ENCODE assay signal across 8 cellular contexts in genomic region chr1:156281281-156282142, GRCh38.
A peak's percentile ranks its signal among the peaks of the same experiment; 100 is the strongest.
DNase-seq lines count a peak whose midpoint lies in the region; ATAC-seq and TF ChIP-seq lines count a peak whose summit lies in the region.

No MANE protein-coding gene starts in this region.

- DNase-seq in NCI-H82 (lab: John Stamatoyannopoulos, UW) (peak; percentile 54), NCI-H82 treated with DMSO at 0.1 percent for 48 hours (lab: John Stamatoyannopoulos, UW; ENCODE audit: unreplicated experiment) (no peak), SW480 (ENCODE audit: low spot score) (peak; percentile 68), choroid plexus epithelial cell (ENCODE audit: low read depth) (peak; percentile 58), medulla oblongata (ENCODE audit: extremely low spot score) (peak; percentile 34)
- peak; percentile 47 for DNase-seq in stimulated activated naive B cell treated with anti-CD40 and anti-IgM and Interleukin-4, amounts not matched to agents 10 μg/mL and 1 μg/mL and 100 μg/mL, for 72 hours

- peak overlapping the region; percentile 97 for H3K27ac Mint-ChIP-seq in stimulated activated naive B cell treated with anti-CD40 and anti-IgM and Interleukin-4, amounts not matched to agents 10 μg/mL and 1 μg/mL and 100 μg/mL, for 72 hours

- TF ChIP-seq CTCF in choroid plexus epithelial cell (conservative IDR thresholded peaks at IDR 0.05; ENCODE audit: low read depth, low read length) = peak; percentile 33

- peak overlapping the region; percentile 88 to 90 for H3K4me3 Mint-ChIP-seq in stimulated activated naive B cell treated with anti-CD40 and anti-IgM and Interleukin-4, amounts not matched to agents 10 μg/mL and 1 μg/mL and 100 μg/mL, for 72 hours

- peaks cover 25 to 40% of the 10 kb centered on the region in 2 donors for H3K4me1 Mint-ChIP-seq in stimulated activated naive B cell treated with anti-CD40 and anti-IgM and Interleukin-4, amounts not matched to agents 10 μg/mL and 1 μg/mL and 100 μg/mL, for 72 hours

- H3K27me3 Mint-ChIP-seq in stimulated activated naive B cell treated with anti-CD40 and anti-IgM and Interleukin-4, amounts not matched to agents 10 μg/mL and 1 μg/mL and 100 μg/mL, for 72 hours = no peaks in the 10 kb centered on the region

- ATAC-seq in HG03354 (IDR thresholded peaks at IDR 0.05; ENCODE audit: poor library complexity, severe bottlenecking, unreplicated experiment) (peak; percentile 50), GM19455 (IDR thresholded peaks at IDR 0.05; ENCODE audit: unreplicated experiment) (no peak)
- ATAC-seq in stimulated activated naive B cell treated with anti-CD40 and anti-IgM and Interleukin-4, amounts not matched to agents 10 μg/mL and 1 μg/mL and 100 μg/mL, for 72 hours (replicated peaks) = peak; percentile 58 to 67

- peaks cover 27 to 58% of the 10 kb centered on the region in 2 donors for H3K36me3 Mint-ChIP-seq in stimulated activated naive B cell treated with anti-CD40 and anti-IgM and Interleukin-4, amounts not matched to agents 10 μg/mL and 1 μg/mL and 100 μg/mL, for 72 hours

- no peaks in the 10 kb centered on the region for H3K9me3 Mint-ChIP-seq in stimulated activated naive B cell treated with anti-CD40 and anti-IgM and Interleukin-4, amounts not matched to agents 10 μg/mL and 1 μg/mL and 100 μg/mL, for 72 hours

- peak overlapping the region; percentile 95 for H3K4me3 ChIP-seq in choroid plexus epithelial cell (ENCODE audit: low read depth, low read length)
